Comparison of ENCODE assay signal across 20 cellular contexts in genomic region chr13:106517151-106517847, GRCh38.
"Had no signal": no experiment of that assay in that cellular context is flagged by ENCODE, and none has a peak within 500 bp of the region (broad histone marks: within the 10 kb centered on the region; RNA-seq: fewer than 3 reads in every experiment).

No MANE protein-coding gene starts in this region.

- H3K27ac ChIP-seq: lower lobe of right lung, ovary, psoas muscle, thoracic aorta, uterus had no signal

- H3K4me3 ChIP-seq: lower lobe of right lung, ovary, psoas muscle, stomach, thoracic aorta, uterus had no signal

- H3K36me3 Mint-ChIP-seq: activated naive CD8-positive, alpha-beta T cell treated with anti-CD3 and anti-CD28 coated beads, Interleukin-2, amount 10 ng/mL, durations not matched to agents 7 days and 5 days; stimulated activated effector memory CD8-positive, alpha-beta T cell treated with anti-CD3 and anti-CD28 coated beads, Interleukin-12 subunit alpha, Interleukin-12 subunit beta, amount 100 ng/mL, for 72 hours; T-cell had no signal

- H3K4me1 ChIP-seq: uterus had no signal

- H3K4me3 Mint-ChIP-seq: activated CD4-positive, alpha-beta memory T cell treated with anti-CD3 and anti-CD28 coated beads, Interleukin-2, amount 10 ng/mL, durations not matched to agents 7 days and 5 days; activated naive CD8-positive, alpha-beta T cell treated with anti-CD3 and anti-CD28 coated beads, Interleukin-2, amount 10 ng/mL, durations not matched to agents 7 days and 5 days; activated T-helper 17 cell treated with anti-CD3 and anti-CD28 coated beads, Interleukin-2, amount 50 U/mL, for 72 hours; effector memory CD8-positive, alpha-beta T cell; stimulated activated effector memory CD8-positive, alpha-beta T cell treated with anti-CD3 and anti-CD28 coated beads, Interleukin-12 subunit alpha, Interleukin-12 subunit beta, amount 100 ng/mL, for 72 hours; T-cell had no signal

- DNase-seq: activated CD4-positive, alpha-beta memory T cell treated with anti-CD3 and anti-CD28 coated beads, Interleukin-2, amount 10 ng/mL, durations not matched to agents 7 days and 5 days; activated CD4-positive, alpha-beta T cell treated with anti-CD3 and anti-CD28 coated beads for 48 hours; activated CD4-positive, CD25-positive, alpha-beta regulatory T cell; activated naive CD4-positive, alpha-beta T cell; activated naive CD8-positive, alpha-beta T cell treated with anti-CD3 and anti-CD28 coated beads, Interleukin-2, amount 10 ng/mL, durations not matched to agents 7 days and 5 days; activated T-cell treated with anti-CD3 and anti-CD28 coated beads, Interleukin-2, amount 50 U/mL, for 1 hour; effector memory CD8-positive, alpha-beta T cell; left cardiac atrium; lower lobe of right lung; ovary; psoas muscle; stimulated activated CD4-positive, alpha-beta T cell treated with anti-CD3 and anti-CD28 coated beads, Interleukin-4, amount 100 ng/mL, for 24 hours; stomach; T-cell; uterus had no signal

- H3K4me1 Mint-ChIP-seq: activated CD4-positive, alpha-beta memory T cell treated with anti-CD3 and anti-CD28 coated beads, Interleukin-2, amount 10 ng/mL, durations not matched to agents 7 days and 5 days; activated naive CD8-positive, alpha-beta T cell treated with anti-CD3 and anti-CD28 coated beads, Interleukin-2, amount 10 ng/mL, durations not matched to agents 7 days and 5 days; activated T-helper 17 cell treated with anti-CD3 and anti-CD28 coated beads, Interleukin-2, amount 50 U/mL, for 72 hours; stimulated activated effector memory CD8-positive, alpha-beta T cell treated with anti-CD3 and anti-CD28 coated beads, Interleukin-12 subunit alpha, Interleukin-12 subunit beta, amount 100 ng/mL, for 72 hours; T-cell had no signal

- H3K36me3 ChIP-seq: lower lobe of right lung, ovary, stomach, thoracic aorta, uterus had no signal

- H3K27me3 ChIP-seq: ovary, stomach, uterus had no signal

- H3K9me3 ChIP-seq: lower lobe of right lung, ovary, psoas muscle, stomach, thoracic aorta, uterus had no signal

- ATAC-seq: activated T-helper 17 cell treated with anti-CD3 and anti-CD28 coated beads, Interleukin-2, amount 50 U/mL, for 72 hours; effector memory CD8-positive, alpha-beta T cell; left cardiac atrium; lower lobe of right lung; psoas muscle; sciatic nerve; SK-N-SH treated with all-trans-retinoic acid at 6 μM for 48 hours; stimulated activated effector memory CD8-positive, alpha-beta T cell treated with anti-CD3 and anti-CD28 coated beads, Interleukin-12 subunit alpha, Interleukin-12 subunit beta, amount 100 ng/mL, for 72 hours; T-cell had no signal

- H3K9me3 Mint-ChIP-seq: activated CD4-positive, alpha-beta memory T cell treated with anti-CD3 and anti-CD28 coated beads, Interleukin-2, amount 10 ng/mL, durations not matched to agents 7 days and 5 days; activated naive CD8-positive, alpha-beta T cell treated with anti-CD3 and anti-CD28 coated beads, Interleukin-2, amount 10 ng/mL, durations not matched to agents 7 days and 5 days; activated T-helper 17 cell treated with anti-CD3 and anti-CD28 coated beads, Interleukin-2, amount 50 U/mL, for 72 hours; effector memory CD8-positive, alpha-beta T cell; stimulated activated effector memory CD8-positive, alpha-beta T cell treated with anti-CD3 and anti-CD28 coated beads, Interleukin-12 subunit alpha, Interleukin-12 subunit beta, amount 100 ng/mL, for 72 hours; T-cell had no signal

- H3K27ac Mint-ChIP-seq: activated CD4-positive, alpha-beta memory T cell treated with anti-CD3 and anti-CD28 coated beads, Interleukin-2, amount 10 ng/mL, durations not matched to agents 7 days and 5 days; activated naive CD8-positive, alpha-beta T cell treated with anti-CD3 and anti-CD28 coated beads, Interleukin-2, amount 10 ng/mL, durations not matched to agents 7 days and 5 days; activated T-helper 17 cell treated with anti-CD3 and anti-CD28 coated beads, Interleukin-2, amount 50 U/mL, for 72 hours; effector memory CD8-positive, alpha-beta T cell; stimulated activated effector memory CD8-positive, alpha-beta T cell treated with anti-CD3 and anti-CD28 coated beads, Interleukin-12 subunit alpha, Interleukin-12 subunit beta, amount 100 ng/mL, for 72 hours; T-cell had no signal
